Comparison of ENCODE assay signal across 1 cellular context in genomic region chr2:160156084-160156483, GRCh38.
TF ChIP-seq lines count a peak whose summit lies in the region.

No MANE protein-coding gene starts in this region.

TF ChIP-seq in GM23338, 12 proteins besides CTCF, POLR2A, EP300 and RAD21:
- TF ChIP-seq, protein P1, sequence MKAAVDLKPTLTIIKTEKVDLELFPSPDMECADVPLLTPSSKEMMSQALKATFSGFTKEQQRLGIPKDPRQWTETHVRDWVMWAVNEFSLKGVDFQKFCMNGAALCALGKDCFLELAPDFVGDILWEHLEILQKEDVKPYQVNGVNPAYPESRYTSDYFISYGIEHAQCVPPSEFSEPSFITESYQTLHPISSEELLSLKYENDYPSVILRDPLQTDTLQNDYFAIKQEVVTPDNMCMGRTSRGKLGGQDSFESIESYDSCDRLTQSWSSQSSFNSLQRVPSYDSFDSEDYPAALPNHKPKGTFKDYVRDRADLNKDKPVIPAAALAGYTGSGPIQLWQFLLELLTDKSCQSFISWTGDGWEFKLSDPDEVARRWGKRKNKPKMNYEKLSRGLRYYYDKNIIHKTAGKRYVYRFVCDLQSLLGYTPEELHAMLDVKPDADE (IDR thresholded peaks at IDR 0.05), result no peak
